ENCODE assay signal across 12 cellular contexts in the genomic region with DNA sequence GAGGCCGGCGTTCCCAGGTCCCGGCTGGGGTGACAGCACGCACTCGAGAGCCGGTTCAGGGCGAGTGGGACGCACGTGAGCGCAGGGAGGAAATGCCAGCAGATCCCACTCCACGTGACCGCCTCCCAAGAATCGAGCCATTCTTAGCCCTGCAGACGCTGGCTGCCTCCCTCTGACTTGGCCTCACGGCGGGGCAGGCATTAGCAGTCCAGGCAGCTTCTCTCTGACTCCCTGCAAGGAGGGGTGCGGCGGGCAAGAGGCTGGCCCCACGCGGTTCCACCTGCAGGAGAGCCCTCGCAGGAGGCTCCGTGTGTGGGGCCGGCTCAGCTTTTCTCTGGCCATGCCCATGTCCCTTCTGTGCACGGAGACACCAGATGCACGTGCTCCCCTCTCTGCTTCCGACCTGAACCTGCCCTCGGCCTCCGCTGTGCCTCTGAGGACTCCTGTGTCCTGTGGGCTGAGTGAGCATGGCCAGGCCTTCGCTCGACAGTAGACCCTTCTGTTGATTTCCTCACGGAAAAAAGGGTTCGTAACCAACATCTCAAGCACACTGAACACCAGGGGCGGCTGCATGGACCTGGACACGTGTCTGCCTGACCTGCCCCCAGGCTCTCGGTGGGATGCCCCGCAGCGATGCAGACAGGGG. TPM values are rescaled to one million over a fixed set of nuclear protein-coding genes. Genes with fewer than 3 reads are reported as not detected.
DNase-seq lines count a peak whose midpoint lies in the region; ATAC-seq and TF ChIP-seq lines count a peak whose summit lies in the region.
"Had no signal": no experiment of that assay in that cellular context is flagged by ENCODE, and none has a peak within 500 bp of the region (broad histone marks: within the 10 kb centered on the region; RNA-seq: fewer than 3 reads in every experiment).

No MANE protein-coding gene starts in this region.

- no peaks in the 10 kb centered on the region for H3K27me3 Mint-ChIP-seq in Calu3 (ENCODE audit: unreplicated experiment)

- no peak for ATAC-seq in GM18511 (IDR thresholded peaks at IDR 0.05; ENCODE audit: unreplicated experiment)
- no peak for ATAC-seq in stimulated activated naive CD8-positive, alpha-beta T cell treated with anti-CD3 and anti-CD28 coated beads, Interleukin-15, Interleukin-2, amounts not matched to agents 100 U/mL and 50 U/mL, for 24 hours
- ATAC-seq: Panc1 had no signal

- no TSS peak for BruUV-seq in Calu3 (replicated peaks; lab: Mats Ljungman, UMichigan)

- no peak overlapping the region for H3K4me3 Mint-ChIP-seq in Calu3 (ENCODE audit: low read depth, unreplicated experiment)
- H3K4me3 Mint-ChIP-seq: HFFc6 had no signal

- intact Hi-C loops in head of caudate nucleus (cut with DNase I) = no loop called here
- intact Hi-C loops in Calu3 (cut with micrococcal nuclease; ENCODE audit: unreplicated experiment) = no loop called here

- no peak overlapping the region for H3K27ac Mint-ChIP-seq in Calu3 (ENCODE audit: unreplicated experiment)
- H3K27ac Mint-ChIP-seq: HFFc6 had no signal

- no peak for DNase-seq in BE2C
- DNase-seq in SK-MEL-5 (ENCODE audit: low read depth, low spot score) = peak; percentile 68
- DNase-seq in head of caudate nucleus = peak; percentile 61 to 86 (median 76)
- peak; percentile 68 for DNase-seq in pons (ENCODE audit: low spot score)
- no peak for DNase-seq in stimulated activated naive CD8-positive, alpha-beta T cell treated with anti-CD3 and anti-CD28 coated beads, Interleukin-15, Interleukin-2, amounts not matched to agents 100 U/mL and 50 U/mL, for 24 hours
- DNase-seq in Calu3 = no peak
- no peak for DNase-seq in SKM-1 (lab: John Stamatoyannopoulos, UW; ENCODE audit: unreplicated experiment)
- DNase-seq: HFFc6, NCI-H1417 treated with DMSO at 0.1 percent for 48 hours had no signal

- in situ Hi-C loops in SK-MEL-5 (cut with HindIII; ENCODE audit: low pct_unique_long_range_greater_than_20kb, low sequenced_read_pairs) = no loop called here

- no peaks in the 10 kb centered on the region for H3K27me3 ChIP-seq in BE2C

- peaks cover 12% of the 10 kb centered on the region for H3K36me3 ChIP-seq in BE2C
- H3K36me3 ChIP-seq: neutrophil had no signal

- peak overlapping the region; percentile 26 for H3K4me3 ChIP-seq in BE2C (ENCODE audit: low read depth, low read length)

- peaks cover 25% of the 10 kb centered on the region for H3K4me1 ChIP-seq in BE2C

- peaks cover 11% of the 10 kb centered on the region for H3K36me3 Mint-ChIP-seq in Calu3 (ENCODE audit: insufficient read depth, unreplicated experiment)

- no peaks in the 10 kb centered on the region for H3K9me3 ChIP-seq in BE2C
- H3K9me3 ChIP-seq: neutrophil had no signal

- CTCF ChIA-PET in Calu3 (lab: Charles Lee) = no interaction called here

- no peaks in the 10 kb centered on the region for H3K9me3 Mint-ChIP-seq in Calu3 (ENCODE audit: low read depth, unreplicated experiment)
- H3K9me3 Mint-ChIP-seq: HFFc6 had no signal

- H3K4me1 Mint-ChIP-seq in Calu3 (ENCODE audit: low read depth, unreplicated experiment) = no peaks in the 10 kb centered on the region

- TF ChIP-seq CTCF in BE2C (IDR thresholded peaks at IDR 0.05; ENCODE audit: low read depth, low read length) = no peak
- no peak for TF ChIP-seq CTCF in Calu3 (IDR thresholded peaks at IDR 0.05; ENCODE audit: unreplicated experiment)

RNA-seq across cellular contexts. Expression of a gene that starts 10.2 kb away (rescaled TPM):
- polyA plus RNA-seq in BE2C (2012; ENCODE audit: insufficient read depth, insufficient read length, low read depth) = 41.4 TPM
- total RNA-seq in SK-MEL-5 (2014; rRNA removed; shearing (Covaris generic)) = 8.4 and 10.4 TPM in 2 replicates
- 8.0 and 13.3 TPM in 2 replicates for polyA plus RNA-seq in SK-MEL-5 (2015; cell fraction: cytosol; rRNA removed)
- polyA plus RNA-seq in SK-MEL-5 (2015; cell fraction: nucleus; rRNA removed) = 5.7 and 10.0 TPM in 2 replicates
- 0.66 and 1.8 TPM in 2 replicates for total RNA-seq in Calu3 (2022)

RNA-seq across cellular contexts. Expression of a gene that starts 33.4 kb away (rescaled TPM):
- 6.5 TPM for polyA plus RNA-seq in BE2C (2012; ENCODE audit: insufficient read depth, insufficient read length, low read depth)
- 0.11 and 0.13 TPM in 2 replicates for total RNA-seq in SK-MEL-5 (2014; rRNA removed; shearing (Covaris generic))
- 0.31 and 0.38 TPM in 2 replicates for polyA plus RNA-seq in SK-MEL-5 (2015; cell fraction: cytosol; rRNA removed)
- 0.43 TPM in 1 of 2 replicates, not detected in the other for polyA plus RNA-seq in SK-MEL-5 (2015; cell fraction: nucleus; rRNA removed)
- 0.26 and 1.1 TPM in 2 replicates for total RNA-seq in Calu3 (2022)

Comparison
In these comparisons a context has a peak if more than half of its experiments do, and no peak if none do; other contexts are left out.
1. DNase-seq: peak in SK-MEL-5 (single experiment), head of caudate nucleus (42 of 42) and pons (single experiment); none in BE2C (single experiment), stimulated activated naive CD8-positive, alpha-beta T cell treated with anti-CD3 and anti-CD28 coated beads, Interleukin-15, Interleukin-2, amounts not matched to agents 100 U/mL and 50 U/mL, for 24 hours (single experiment), Calu3 (single experiment) and SKM-1 (single experiment).